In genomic region chr1:205481629-205482071, GRCh38 we compare ENCODE assay signal across 13 cellular contexts. TPM values are rescaled to one million over a fixed set of nuclear protein-coding genes. Genes with fewer than 3 reads are reported as not detected.
DNase-seq lines count a peak whose midpoint lies in the region; ATAC-seq and TF ChIP-seq lines count a peak whose summit lies in the region.
"Had no signal": no experiment of that assay in that cellular context is flagged by ENCODE, and none has a peak within 500 bp of the region (broad histone marks: within the 10 kb centered on the region; RNA-seq: fewer than 3 reads in every experiment).

No MANE protein-coding gene starts in this region.

- peak; percentile 20 for ATAC-seq in activated naive CD8-positive, alpha-beta T cell treated with anti-CD3 and anti-CD28 coated beads, Interleukin-2, amount 10 ng/mL, durations not matched to agents 7 days and 5 days (ENCODE audit: low read depth)
- no peak for ATAC-seq in HG02642 (IDR thresholded peaks at IDR 0.05; ENCODE audit: poor library complexity, unreplicated experiment)
- ATAC-seq: SK-N-SH treated with all-trans-retinoic acid at 6 μM for 48 hours had no signal

- H3K4me3 ChIP-seq in retinal pigment epithelial cell (ENCODE audit: low read length), result no peak overlapping the region
- H3K4me3 ChIP-seq: cardiac muscle cell, suprapubic skin had no signal

- in situ Hi-C loops in GM13976 (cut with MboI; ENCODE audit: low sequenced_read_pairs, unreplicated experiment), result loop anchor here (10.0 kb wide), 1 partner anchor 127 kb away; the partner anchor contains the start of gene KLHDC8A

- H3K27ac Mint-ChIP-seq in activated naive CD8-positive, alpha-beta T cell treated with anti-CD3 and anti-CD28 coated beads, Interleukin-2, amount 10 ng/mL, durations not matched to agents 7 days and 5 days, result no peak overlapping the region

- H3K4me1 Mint-ChIP-seq in activated naive CD8-positive, alpha-beta T cell treated with anti-CD3 and anti-CD28 coated beads, Interleukin-2, amount 10 ng/mL, durations not matched to agents 7 days and 5 days, result peaks cover 31% of the 10 kb centered on the region

- H3K36me3 Mint-ChIP-seq in activated naive CD8-positive, alpha-beta T cell treated with anti-CD3 and anti-CD28 coated beads, Interleukin-2, amount 10 ng/mL, durations not matched to agents 7 days and 5 days, result no peaks in the 10 kb centered on the region

- H3K4me3 Mint-ChIP-seq in activated naive CD8-positive, alpha-beta T cell treated with anti-CD3 and anti-CD28 coated beads, Interleukin-2, amount 10 ng/mL, durations not matched to agents 7 days and 5 days, result peak overlapping the region; percentile 34

- POLR2A ChIA-PET in activated naive CD8-positive, alpha-beta T cell treated with anti-CD3 and anti-CD28 coated beads, Interleukin-2, amount 10 ng/mL, durations not matched to agents 7 days and 5 days (lab: Charles Lee), result no interaction called here

- H3K27me3 Mint-ChIP-seq in activated naive CD8-positive, alpha-beta T cell treated with anti-CD3 and anti-CD28 coated beads, Interleukin-2, amount 10 ng/mL, durations not matched to agents 7 days and 5 days, result peaks cover 31% of the 10 kb centered on the region

- TF ChIP-seq CTCF in retinal pigment epithelial cell (conservative IDR thresholded peaks at IDR 0.05; ENCODE audit: low read depth, low read length) (no peak), GM13976 (IDR thresholded peaks at IDR 0.05; ENCODE audit: borderline replicate concordance, control extremely low read depth, extremely low read depth, insufficient read depth, missing control alignments) (no peak)

- DNase-seq in NCI-H748 (lab: John Stamatoyannopoulos, UW; ENCODE audit: unreplicated experiment) (peak; percentile 28), NCI-H748 treated with DMSO at 0.1 percent for 48 hours (lab: John Stamatoyannopoulos, UW) (no peak), NCI-H2227 treated with DMSO at 0.1 percent for 48 hours (lab: John Stamatoyannopoulos, UW) (peak; percentile 27), retinal pigment epithelial cell (ENCODE audit: low read depth) (peak; percentile 55), HCEC 1CT (no peak), GM13976 (ENCODE audit: low spot score) (no peak)
- DNase-seq in activated naive CD8-positive, alpha-beta T cell treated with anti-CD3 and anti-CD28 coated beads, Interleukin-2, amount 10 ng/mL, durations not matched to agents 7 days and 5 days, result no peak
- DNase-seq: NCI-H1930; stimulated activated CD4-positive, alpha-beta T cell treated with anti-CD3 and anti-CD28 coated beads, Interleukin-4, amount 100 ng/mL, for 1 hour had no signal

- H3K9me3 Mint-ChIP-seq in activated naive CD8-positive, alpha-beta T cell treated with anti-CD3 and anti-CD28 coated beads, Interleukin-2, amount 10 ng/mL, durations not matched to agents 7 days and 5 days, result peaks cover 1% of the 10 kb centered on the region

RNA-seq across cellular contexts. Expression of gene CDK18, which starts 22.8 kb away (rescaled TPM):
- 1 to 10 TPM; 7.4 to 9.9 TPM for total RNA-seq in activated naive CD8-positive, alpha-beta T cell treated with anti-CD3 and anti-CD28 coated beads, Interleukin-2, amount 10 ng/mL, durations not matched to agents 7 days and 5 days

RNA-seq across cellular contexts. Expression of gene BLACAT1, which starts 25.8 kb away (rescaled TPM):
- under 1 TPM; 0.51 to 0.83 TPM for total RNA-seq in activated naive CD8-positive, alpha-beta T cell treated with anti-CD3 and anti-CD28 coated beads, Interleukin-2, amount 10 ng/mL, durations not matched to agents 7 days and 5 days
- total RNA-seq: suprapubic skin had no signal

RNA-seq across cellular contexts. Expression of gene LEMD1, which starts 59.8 kb away (rescaled TPM):
- total RNA-seq in activated naive CD8-positive, alpha-beta T cell treated with anti-CD3 and anti-CD28 coated beads, Interleukin-2, amount 10 ng/mL, durations not matched to agents 7 days and 5 days, result 1 to 10 TPM in 1 of 2 experiments, under 1 TPM in 1; 0.97 to 1.1 TPM
- total RNA-seq: cardiac muscle cell had no signal

Comparison
In these comparisons a context has a peak if more than half of its experiments do, and no peak if none do; other contexts are left out.
1. DNase-seq: peak in NCI-H748 (single experiment), NCI-H2227 treated with DMSO at 0.1 percent for 48 hours (single experiment) and retinal pigment epithelial cell (single experiment); none in NCI-H748 treated with DMSO at 0.1 percent for 48 hours (single experiment), activated naive CD8-positive, alpha-beta T cell treated with anti-CD3 and anti-CD28 coated beads, Interleukin-2, amount 10 ng/mL, durations not matched to agents 7 days and 5 days (single experiment), HCEC 1CT (single experiment) and GM13976 (single experiment).